ENCODE assay signal across 8 cellular contexts in the genomic region with DNA sequence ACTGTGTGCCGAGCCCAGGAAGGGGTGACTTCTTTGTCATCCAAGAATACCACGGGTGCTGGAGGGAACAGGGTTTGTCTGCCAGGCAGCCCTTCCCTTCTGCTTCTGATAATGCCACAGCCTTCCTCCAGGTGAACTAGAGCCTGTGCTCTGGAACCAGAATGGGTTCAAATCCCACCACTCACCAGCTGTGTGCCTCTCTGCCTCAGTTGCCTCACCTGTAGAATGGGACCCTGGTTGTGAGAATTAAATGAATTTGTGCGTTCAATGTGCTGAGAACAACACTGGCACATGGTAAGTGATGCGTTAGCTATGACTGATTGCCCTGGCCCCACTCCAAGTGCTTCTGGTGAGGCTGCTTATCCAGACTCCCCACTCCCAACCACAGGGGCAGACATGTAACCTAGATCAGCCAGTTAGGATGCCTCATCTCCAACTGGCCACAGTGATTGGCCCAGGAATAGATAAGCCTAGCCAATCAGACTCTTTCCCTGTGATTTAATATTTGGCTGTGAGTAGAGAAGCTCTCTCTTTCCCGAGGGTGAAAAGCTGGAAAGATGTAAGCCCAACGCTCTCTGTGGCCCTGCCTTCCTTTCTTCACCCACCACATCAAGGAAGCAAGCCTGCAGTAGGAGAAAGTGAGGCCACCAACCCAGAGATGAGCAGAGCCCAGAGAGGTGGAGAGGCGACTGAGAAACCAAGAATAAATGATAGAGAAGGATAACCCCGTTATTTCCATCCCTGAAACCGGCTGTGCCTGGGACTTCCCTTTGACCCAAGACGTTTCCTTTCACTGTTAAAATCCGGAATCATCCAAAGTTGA. TPM values are rescaled to one million over a fixed set of nuclear protein-coding genes. Genes with fewer than 3 reads are reported as not detected.
DNase-seq lines count a peak whose midpoint lies in the region; ATAC-seq and TF ChIP-seq lines count a peak whose summit lies in the region.

No MANE protein-coding gene starts in this region.

- H2AFZ ChIP-seq in osteoblast (ENCODE audit: low read length): no peak overlapping the region

- no peaks in the 10 kb centered on the region for H3K79me2 ChIP-seq in osteoblast (ENCODE audit: insufficient read depth, low read length)

- H3K4me2 ChIP-seq in osteoblast (ENCODE audit: insufficient read depth, low read length): peak overlapping the region; percentile 2

- no peaks in the 10 kb centered on the region for H3K36me3 Mint-ChIP-seq in natural killer cell treated with Interleukin-12 subunit alpha and Interleukin-12 subunit beta and Interleukin-15 and Interleukin-18, amount 100 ng/mL, for 72 hours

- DNase-seq in activated CD4-positive, alpha-beta T cell treated with anti-CD3 and anti-CD28 coated beads for 48 hours: peak; percentile 68
- DNase-seq in activated CD4-positive, alpha-beta T cell treated with anti-CD3 and anti-CD28 coated beads for 4 hours: no peak
- DNase-seq in NCI-H1436 (lab: John Stamatoyannopoulos, UW): peak; percentile 85
- DNase-seq in astrocyte of the spinal cord (ENCODE audit: low read depth, low spot score): peak; percentile 70
- DNase-seq in osteoblast (ENCODE audit: insufficient read length, low spot score, missing footprints): peak; percentile 95
- DNase-seq in natural killer cell treated with Interleukin-12 subunit alpha and Interleukin-12 subunit beta and Interleukin-15 and Interleukin-18, amount 100 ng/mL, for 72 hours (ENCODE audit: low spot score): no peak
- DNase-seq in NK-92 treated with Interleukin-12 subunit alpha and Interleukin-12 subunit beta, amount 100 ng/mL, for 24 hours (lab: John Stamatoyannopoulos, UW): no peak

- H3K4me3 ChIP-seq in astrocyte of the spinal cord (ENCODE audit: low read depth, low read length) (no peak overlapping the region), osteoblast (ENCODE audit: insufficient read depth, low read length) (no peak overlapping the region)

- no peak overlapping the region for H3K27ac Mint-ChIP-seq in natural killer cell treated with Interleukin-12 subunit alpha and Interleukin-12 subunit beta and Interleukin-15 and Interleukin-18, amount 100 ng/mL, for 72 hours

- H3K4me1 ChIP-seq in osteoblast (ENCODE audit: insufficient read depth, low read length): peaks cover 15% of the 10 kb centered on the region

- H3K4me3 Mint-ChIP-seq in natural killer cell treated with Interleukin-12 subunit alpha and Interleukin-12 subunit beta and Interleukin-15 and Interleukin-18, amount 100 ng/mL, for 72 hours: no peak overlapping the region

- in situ Hi-C loops in astrocyte of the spinal cord (cut with HindIII; ENCODE audit: low sequenced_read_pairs): no loop called here

- H3K9me3 ChIP-seq in osteoblast (ENCODE audit: low read depth, low read length): no peaks in the 10 kb centered on the region

- H3K9me3 Mint-ChIP-seq in natural killer cell treated with Interleukin-12 subunit alpha and Interleukin-12 subunit beta and Interleukin-15 and Interleukin-18, amount 100 ng/mL, for 72 hours: no peaks in the 10 kb centered on the region

- H3K27ac ChIP-seq in osteoblast (ENCODE audit: low read depth, low read length): no peak overlapping the region

- H3K27me3 Mint-ChIP-seq in natural killer cell treated with Interleukin-12 subunit alpha and Interleukin-12 subunit beta and Interleukin-15 and Interleukin-18, amount 100 ng/mL, for 72 hours: no peaks in the 10 kb centered on the region

- peaks cover 0 to 12% of the 10 kb centered on the region in 2 donors for H3K4me1 Mint-ChIP-seq in natural killer cell treated with Interleukin-12 subunit alpha and Interleukin-12 subunit beta and Interleukin-15 and Interleukin-18, amount 100 ng/mL, for 72 hours (ENCODE audit: low read depth in 2 of 2)

- no peaks in the 10 kb centered on the region for H3K36me3 ChIP-seq in osteoblast (ENCODE audit: insufficient read depth, low read length)

- peaks cover 3% of the 10 kb centered on the region for H3K27me3 ChIP-seq in osteoblast (ENCODE audit: insufficient read depth, low read length)

- H4K20me1 ChIP-seq in osteoblast (ENCODE audit: insufficient read depth, low read length): no peaks in the 10 kb centered on the region

- TF ChIP-seq CTCF in astrocyte of the spinal cord (IDR thresholded peaks at IDR 0.05; ENCODE audit: low read depth, low read length) (no peak), osteoblast (IDR thresholded peaks at IDR 0.05; ENCODE audit: extremely low read depth, low read depth, low read length) (no peak)

- no peak for ATAC-seq in natural killer cell treated with Interleukin-12 subunit alpha and Interleukin-12 subunit beta and Interleukin-15 and Interleukin-18, amount 100 ng/mL, for 72 hours
- no peak for ATAC-seq in GM19328 (IDR thresholded peaks at IDR 0.05; ENCODE audit: unreplicated experiment)

RNA-seq across cellular contexts. Expression of a gene that starts 20.8 kb away (rescaled TPM):
- total RNA-seq in osteoblast: 0.72 and 1.8 TPM in 2 replicates
- 100 to 1,000 TPM; 150 to 153 TPM for total RNA-seq in natural killer cell treated with Interleukin-12 subunit alpha and Interleukin-12 subunit beta and Interleukin-15 and Interleukin-18, amount 100 ng/mL, for 72 hours

RNA-seq across cellular contexts. Expression of a gene that starts 55.0 kb away (rescaled TPM):
- total RNA-seq in osteoblast: under 0.01 TPM in 1 of 2 replicates, not detected in the other
- 1 to 10 TPM in 1 of 2 donors, under 1 TPM in 1; 0.31 to 1.1 TPM for total RNA-seq in natural killer cell treated with Interleukin-12 subunit alpha and Interleukin-12 subunit beta and Interleukin-15 and Interleukin-18, amount 100 ng/mL, for 72 hours

Comparison
In these comparisons a context has a peak if more than half of its experiments do, and no peak if none do; other contexts are left out.
1. DNase-seq: peak in activated CD4-positive, alpha-beta T cell treated with anti-CD3 and anti-CD28 coated beads for 48 hours (single experiment), NCI-H1436 (single experiment), astrocyte of the spinal cord (single experiment) and osteoblast (single experiment); none in activated CD4-positive, alpha-beta T cell treated with anti-CD3 and anti-CD28 coated beads for 4 hours (0 of 2), natural killer cell treated with Interleukin-12 subunit alpha and Interleukin-12 subunit beta and Interleukin-15 and Interleukin-18, amount 100 ng/mL, for 72 hours (single experiment) and NK-92 treated with Interleukin-12 subunit alpha and Interleukin-12 subunit beta, amount 100 ng/mL, for 24 hours (single experiment).
2. RNA of a gene that starts 20.8 kb away (total RNA-seq): 150 to 153 TPM in natural killer cell treated with Interleukin-12 subunit alpha and Interleukin-12 subunit beta and Interleukin-15 and Interleukin-18, amount 100 ng/mL, for 72 hours; 0.72 to 1.8 TPM in osteoblast; every median in the first group is over 10 times any median in the second.